8 cellular contexts compared by ENCODE assay signal in the genomic region with DNA sequence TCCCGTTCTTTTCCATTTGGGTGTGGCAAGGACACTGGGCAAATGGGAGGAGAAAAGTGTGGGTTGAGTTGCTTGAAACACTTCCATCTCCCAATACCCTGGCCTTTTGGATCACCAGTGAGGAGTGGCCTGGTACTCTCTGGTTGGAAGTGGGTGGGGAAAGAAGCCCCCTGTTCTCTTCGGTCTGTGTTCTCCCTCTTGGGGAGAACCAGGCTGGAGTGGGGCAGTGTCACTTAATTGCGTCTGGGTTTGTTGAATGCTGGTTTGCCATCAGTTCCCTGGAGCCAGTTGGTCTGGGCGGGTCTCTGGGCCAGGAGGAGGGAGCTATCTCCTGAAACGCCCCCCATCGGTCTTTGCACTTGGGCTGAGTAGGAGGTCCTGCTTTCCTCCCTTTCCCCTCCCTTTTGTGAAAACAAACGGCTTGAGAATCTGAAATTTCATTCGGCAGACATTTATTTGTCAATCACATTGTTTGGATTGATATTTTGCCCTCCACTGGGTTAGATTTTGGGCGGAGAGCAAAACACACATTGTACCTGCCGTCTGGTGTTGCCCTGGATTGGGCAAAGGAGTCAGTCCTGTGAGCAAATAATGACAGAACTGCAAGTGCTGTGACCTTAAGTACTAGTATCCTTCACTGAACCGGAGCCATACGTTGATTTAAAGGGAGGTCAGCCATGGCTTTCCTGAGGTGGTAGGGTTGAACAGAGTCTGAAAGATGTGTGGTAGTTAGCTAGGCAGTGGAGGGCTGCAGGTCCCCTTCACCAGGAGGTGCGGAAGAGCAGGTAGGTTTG. TPM values are rescaled to one million over a fixed set of nuclear protein-coding genes. Genes with fewer than 3 reads are reported as not detected.
DNase-seq lines count a peak whose midpoint lies in the region.

No MANE protein-coding gene starts in this region.

- no peaks in the 10 kb centered on the region for H3K36me3 ChIP-seq in BLaER1
- H3K36me3 ChIP-seq in mucosa of rectum (ENCODE audit: control insufficient read depth in 2 of 2, insufficient read depth in 2 of 2, low read length in 2 of 2) = no peaks in the 10 kb centered on the region

- H3K4me3 ChIP-seq in BLaER1 (peak overlapping the region; percentile 78), mucosa of rectum (ENCODE audit: low read length in 2 of 2) (peak overlapping the region; percentile 82 to 83)
- peak overlapping the region; percentile 80 for H3K4me3 ChIP-seq in Jurkat, Clone E6-1 (ENCODE audit: low read length)

- H3K27me3 ChIP-seq in BLaER1 (peaks cover 54% of the 10 kb centered on the region), mucosa of rectum (ENCODE audit: control insufficient read depth in 2 of 2, insufficient read depth in 2 of 2, low read length in 2 of 2) (no peaks in the 10 kb centered on the region)

- H3K9me3 ChIP-seq in BLaER1 = no peaks in the 10 kb centered on the region; the same call in 1 of the 2 replicates
- no peaks in the 10 kb centered on the region for H3K9me3 ChIP-seq in mucosa of rectum (ENCODE audit: control insufficient read depth in 2 of 2, low read length in 2 of 2)

- H3K27ac ChIP-seq in BLaER1 (no peak overlapping the region), mucosa of rectum (ENCODE audit: low read depth in 2 of 2, low read length in 2 of 2) (peak overlapping the region; percentile 71 to 84)

- H4K20me1 ChIP-seq in BLaER1 = peaks cover 64% of the 10 kb centered on the region

- no peak for DNase-seq in Jurkat, Clone E6-1 (ENCODE audit: low read depth, low spot score)
- DNase-seq in T47D (ENCODE audit: low read depth in 1 of 2, low spot score in 1 of 2) (peak; percentile 29 to 58), mesenteric fat pad (ENCODE audit: low spot score) (no peak), DMS53 (lab: John Stamatoyannopoulos, UW) (no peak), cerebellum (ENCODE audit: low spot score) (no peak), NCI-H1436 treated with DMSO at 0.1 percent for 48 hours (lab: John Stamatoyannopoulos, UW) (no peak)

- H3K4me1 ChIP-seq in BLaER1 = peaks cover 41% of the 10 kb centered on the region
- peaks cover 12 to 22% of the 10 kb centered on the region in 2 donors for H3K4me1 ChIP-seq in mucosa of rectum (ENCODE audit: control insufficient read depth in 2 of 2, insufficient read depth in 2 of 2, low read length in 2 of 2)

- in situ Hi-C loops in T47D (cut with HindIII; ENCODE audit: low pct_unique_long_range_greater_than_20kb, low sequenced_read_pairs) = no loop called here

- peak overlapping the region; percentile 91 for H3K4me2 ChIP-seq in BLaER1

- H3K9ac ChIP-seq in BLaER1 = no peak overlapping the region
- peak overlapping the region in 1 of 2 donors; percentile 83 for H3K9ac ChIP-seq in mucosa of rectum (ENCODE audit: low read depth in 1 of 2, low read length in 2 of 2)

RNA-seq across cellular contexts. Expression of a gene that starts 1.6 kb away (rescaled TPM):
- polyA plus RNA-seq in Jurkat, Clone E6-1 (2012; ENCODE audit: insufficient read depth, insufficient read length) = 32.1 TPM
- total RNA-seq in mesenteric fat pad = 17.4 TPM
- total RNA-seq in cerebellum = 8.9 TPM

RNA-seq across cellular contexts. Expression of a gene that starts 40.9 kb away (rescaled TPM):
- not detected for polyA plus RNA-seq in Jurkat, Clone E6-1 (2012; ENCODE audit: insufficient read depth, insufficient read length)
- total RNA-seq in mesenteric fat pad (not detected), cerebellum (24.8 TPM)

Comparison
In these comparisons a context has a peak if more than half of its experiments do, and no peak if none do; other contexts are left out.
1. DNase-seq: peak in T47D (2 of 2); none in Jurkat, Clone E6-1 (single experiment), mesenteric fat pad (single experiment), DMS53 (single experiment), cerebellum (single experiment) and NCI-H1436 treated with DMSO at 0.1 percent for 48 hours (single experiment).
2. RNA of a gene that starts 40.9 kb away (total RNA-seq): 24.8 TPM in cerebellum (single experiment); not detected in mesenteric fat pad (single experiment); every median in the first group is over 10 times any median in the second.
3. Peak in every context shown above with its lines, with median percentiles within 50 percentile points of each other: H3K4me3 ChIP-seq.